In genomic region chr22:19879996-19880785, GRCh38 we compare ENCODE assay signal across 8 cellular contexts. TPM values are rescaled to one million over a fixed set of nuclear protein-coding genes. Genes with fewer than 3 reads are reported as not detected.
DNase-seq lines count a peak whose midpoint lies in the region; ATAC-seq and TF ChIP-seq lines count a peak whose summit lies in the region.

No MANE protein-coding gene starts in this region.

- peak overlapping the region; percentile 57 for H3K4me3 ChIP-seq in adipocyte (ENCODE audit: low read length)
- H3K4me3 ChIP-seq in left lung = no peak overlapping the region
- no peak overlapping the region for H3K4me3 ChIP-seq in suprapubic skin

- H3K9me3 ChIP-seq in adipocyte (ENCODE audit: control insufficient read depth, low read length) = no peaks in the 10 kb centered on the region
- H3K9me3 ChIP-seq in left lung = no peaks in the 10 kb centered on the region
- H3K9me3 ChIP-seq in suprapubic skin = no peaks in the 10 kb centered on the region

- no peak for ATAC-seq in activated T-cell treated with anti-CD3 and anti-CD28 coated beads, Interleukin-2, amount 50 U/mL, for 4 hours
- ATAC-seq in left lung = no peak

- DNase-seq in activated T-cell treated with anti-CD3 and anti-CD28 coated beads, Interleukin-2, amount 50 U/mL, for 1 hour = peak; percentile 7
- no peak for DNase-seq in activated T-cell treated with anti-CD3 and anti-CD28 coated beads, Interleukin-2, amount 50 U/mL, for 4 hours
- DNase-seq in adipocyte (ENCODE audit: low read depth) (no peak), left lung (peak; percentile 32 to 71), suprapubic skin (ENCODE audit: low spot score in 2 of 2) (peak; percentile 46 to 74), NCI-H2081 (lab: John Stamatoyannopoulos, UW) (no peak), NOMO-1 (lab: John Stamatoyannopoulos, UW; ENCODE audit: unreplicated experiment in 2 of 2) (no peak)
- DNase-seq in stimulated activated CD4-positive, alpha-beta T cell treated with anti-CD3 and anti-CD28 coated beads, Interleukin-12 subunit alpha, Interleukin-12 subunit beta, amount 100 ng/mL, for 4 hours = no peak

- no peaks in the 10 kb centered on the region for H3K9me3 Mint-ChIP-seq in activated T-cell treated with anti-CD3 and anti-CD28 coated beads, Interleukin-2, amount 50 U/mL, for 4 hours

- H3K27me3 ChIP-seq in adipocyte (replicated peaks; ENCODE audit: control insufficient read depth, insufficient read depth, low read length) = no peaks in the 10 kb centered on the region
- no peaks in the 10 kb centered on the region for H3K27me3 ChIP-seq in left lung
- no peaks in the 10 kb centered on the region for H3K27me3 ChIP-seq in suprapubic skin

- H3K27me3 Mint-ChIP-seq in activated T-cell treated with anti-CD3 and anti-CD28 coated beads, Interleukin-2, amount 50 U/mL, for 4 hours (ENCODE audit: low read depth) = no peaks in the 10 kb centered on the region

- TF ChIP-seq EP300 in suprapubic skin (IDR thresholded peaks at IDR 0.05) = no peak

- no peak for TF ChIP-seq CTCF in left lung (IDR thresholded peaks at IDR 0.05)
- TF ChIP-seq CTCF in suprapubic skin (IDR thresholded peaks at IDR 0.05) = no peak

- H3K4me3 Mint-ChIP-seq in activated T-cell treated with anti-CD3 and anti-CD28 coated beads, Interleukin-2, amount 50 U/mL, for 4 hours = no peak overlapping the region

- no peaks in the 10 kb centered on the region for H3K4me1 Mint-ChIP-seq in activated T-cell treated with anti-CD3 and anti-CD28 coated beads, Interleukin-2, amount 50 U/mL, for 4 hours (ENCODE audit: low read depth)

- H3K27ac ChIP-seq in left lung = no peak overlapping the region
- peak overlapping the region; percentile 28 for H3K27ac ChIP-seq in suprapubic skin

- no peak for TF ChIP-seq POLR2A in suprapubic skin (IDR thresholded peaks at IDR 0.05)

- 77% methylated on average over 12 of the region's 34 CpGs for WGBS in suprapubic skin

- H3K4me1 ChIP-seq in adipocyte (ENCODE audit: control insufficient read depth, insufficient read depth, low read length) (peaks cover 43% of the 10 kb centered on the region), left lung (peaks cover 2 to 24% of the 10 kb centered on the region in 2 donors), suprapubic skin (peaks cover 36% of the 10 kb centered on the region)

- intact Hi-C loops in left lung (cut with DNase I) = no loop called here

- H3K9ac ChIP-seq in adipocyte (ENCODE audit: low read length) = peak overlapping the region; percentile 69

- H3K36me3 ChIP-seq in adipocyte (ENCODE audit: control insufficient read depth, insufficient read depth, low read length, severe bottlenecking) (no peaks in the 10 kb centered on the region), left lung (peaks cover 0 to 34% of the 10 kb centered on the region in 2 donors), suprapubic skin (no peaks in the 10 kb centered on the region)

- no peaks in the 10 kb centered on the region for H3K36me3 Mint-ChIP-seq in activated T-cell treated with anti-CD3 and anti-CD28 coated beads, Interleukin-2, amount 50 U/mL, for 4 hours (ENCODE audit: insufficient read depth)

RNA-seq across cellular contexts. Expression of gene GNB1L, which starts 25.5 kb away (rescaled TPM):
- total RNA-seq in activated T-cell treated with anti-CD3 and anti-CD28 coated beads, Interleukin-2, amount 50 U/mL, for 4 hours = 10 to 100 TPM; 25.9 to 26.3 (median 26.0) TPM
- total RNA-seq in left lung (1 to 10 TPM; 6.7 to 7.9 TPM), suprapubic skin (10 to 100 TPM in 3 of 4 donors, 1 to 10 TPM in 1; 6.3 to 14.6 (median 10.9) TPM)

RNA-seq across cellular contexts. Expression of gene RTL10, which starts 25.5 kb away (rescaled TPM):
- 10 to 100 TPM; 13.7 to 19.5 (median 14.5) TPM for total RNA-seq in activated T-cell treated with anti-CD3 and anti-CD28 coated beads, Interleukin-2, amount 50 U/mL, for 4 hours
- 10 to 100 TPM; 21.4 to 28.0 TPM for total RNA-seq in left lung
- 10 to 100 TPM; 21.8 to 46.2 (median 32.4) TPM for total RNA-seq in suprapubic skin

Comparison
In these comparisons a context has a peak if more than half of its experiments do, and no peak if none do; other contexts are left out.
1. DNase-seq: peak in activated T-cell treated with anti-CD3 and anti-CD28 coated beads, Interleukin-2, amount 50 U/mL, for 1 hour (single experiment), left lung (2 of 2) and suprapubic skin (2 of 2); none in activated T-cell treated with anti-CD3 and anti-CD28 coated beads, Interleukin-2, amount 50 U/mL, for 4 hours (single experiment), adipocyte (single experiment), NCI-H2081 (0 of 2), NOMO-1 (0 of 2) and stimulated activated CD4-positive, alpha-beta T cell treated with anti-CD3 and anti-CD28 coated beads, Interleukin-12 subunit alpha, Interleukin-12 subunit beta, amount 100 ng/mL, for 4 hours (single experiment).